Comparison of ENCODE assay signal across 8 cellular contexts in genomic region chr5:2038337-2039179, GRCh38.
DNase-seq lines count a peak whose midpoint lies in the region; ATAC-seq lines count a peak whose summit lies in the region.

No MANE protein-coding gene starts in this region.

- H3K4me3 Mint-ChIP-seq in memory B cell: peak overlapping the region; percentile 86

- DNase-seq in SIG-M5 treated with dmso at 0.1 percent for 504 hours (lab: John Stamatoyannopoulos, UW; ENCODE audit: unreplicated experiment) (peak; percentile 11), SIG-M5 (lab: John Stamatoyannopoulos, UW) (no peak), NCI-H2196 treated with DMSO at 0.1 percent for 48 hours (lab: John Stamatoyannopoulos, UW; ENCODE audit: unreplicated experiment) (peak; percentile 71), memory B cell (ENCODE audit: low spot score in 2 of 2) (peak; percentile 44 to 61)
- peak; percentile 64 to 66 for DNase-seq in activated CD4-positive, alpha-beta T cell treated with anti-CD3 and anti-CD28 coated beads, Interleukin-2, amount 50 U/mL, for 48 hours
- DNase-seq in effector CD8-positive, alpha-beta T cell (lab: John Stamatoyannopoulos, UW): peak; percentile 31
- DNase-seq in stimulated activated CD8-positive, alpha-beta memory T cell treated with anti-CD3 and anti-CD28 coated beads, Interleukin-2, amount 100 ng/mL, for 1 hour (ENCODE audit: low read depth in 2 of 2): peak; percentile 26 to 36

- H3K27ac Mint-ChIP-seq in memory B cell: no peak overlapping the region

- no peaks in the 10 kb centered on the region for H3K9me3 Mint-ChIP-seq in memory B cell

- no peaks in the 10 kb centered on the region for H3K36me3 Mint-ChIP-seq in memory B cell

- no peaks in the 10 kb centered on the region for H3K4me1 Mint-ChIP-seq in memory B cell

- peak; percentile 87 for ATAC-seq in HG02981 (IDR thresholded peaks at IDR 0.05; ENCODE audit: unreplicated experiment)
- ATAC-seq in memory B cell (ENCODE audit: low read depth): peak; percentile 84

- peaks cover 13% of the 10 kb centered on the region for H3K27me3 Mint-ChIP-seq in memory B cell
